1 cellular context compared by ENCODE assay signal in the genomic region with DNA sequence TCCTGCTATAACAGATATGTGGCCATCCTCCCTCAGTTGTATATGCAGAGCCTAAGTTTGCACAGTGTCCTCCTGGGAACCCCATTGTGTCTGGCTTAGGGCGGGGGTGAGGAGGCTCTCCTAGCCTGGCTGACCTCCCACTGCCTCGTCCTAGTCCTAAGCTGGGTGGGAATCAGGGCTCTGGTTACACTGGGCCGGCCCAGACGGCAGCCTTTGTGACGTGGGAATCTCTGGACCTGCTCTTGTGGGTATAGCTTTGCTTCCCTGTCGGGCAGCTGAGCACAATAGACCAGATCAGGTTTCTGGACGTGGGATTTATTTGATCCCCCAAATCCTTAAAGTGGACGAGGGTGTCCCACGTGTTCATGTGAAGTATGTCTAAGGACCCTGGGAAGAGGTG.
TF ChIP-seq lines count a peak whose summit lies in the region.

No MANE protein-coding gene starts in this region.

TF ChIP-seq in GM23338, 12 proteins besides CTCF, POLR2A, EP300 and RAD21 (continued from another document):
- TF ChIP-seq, protein P1, sequence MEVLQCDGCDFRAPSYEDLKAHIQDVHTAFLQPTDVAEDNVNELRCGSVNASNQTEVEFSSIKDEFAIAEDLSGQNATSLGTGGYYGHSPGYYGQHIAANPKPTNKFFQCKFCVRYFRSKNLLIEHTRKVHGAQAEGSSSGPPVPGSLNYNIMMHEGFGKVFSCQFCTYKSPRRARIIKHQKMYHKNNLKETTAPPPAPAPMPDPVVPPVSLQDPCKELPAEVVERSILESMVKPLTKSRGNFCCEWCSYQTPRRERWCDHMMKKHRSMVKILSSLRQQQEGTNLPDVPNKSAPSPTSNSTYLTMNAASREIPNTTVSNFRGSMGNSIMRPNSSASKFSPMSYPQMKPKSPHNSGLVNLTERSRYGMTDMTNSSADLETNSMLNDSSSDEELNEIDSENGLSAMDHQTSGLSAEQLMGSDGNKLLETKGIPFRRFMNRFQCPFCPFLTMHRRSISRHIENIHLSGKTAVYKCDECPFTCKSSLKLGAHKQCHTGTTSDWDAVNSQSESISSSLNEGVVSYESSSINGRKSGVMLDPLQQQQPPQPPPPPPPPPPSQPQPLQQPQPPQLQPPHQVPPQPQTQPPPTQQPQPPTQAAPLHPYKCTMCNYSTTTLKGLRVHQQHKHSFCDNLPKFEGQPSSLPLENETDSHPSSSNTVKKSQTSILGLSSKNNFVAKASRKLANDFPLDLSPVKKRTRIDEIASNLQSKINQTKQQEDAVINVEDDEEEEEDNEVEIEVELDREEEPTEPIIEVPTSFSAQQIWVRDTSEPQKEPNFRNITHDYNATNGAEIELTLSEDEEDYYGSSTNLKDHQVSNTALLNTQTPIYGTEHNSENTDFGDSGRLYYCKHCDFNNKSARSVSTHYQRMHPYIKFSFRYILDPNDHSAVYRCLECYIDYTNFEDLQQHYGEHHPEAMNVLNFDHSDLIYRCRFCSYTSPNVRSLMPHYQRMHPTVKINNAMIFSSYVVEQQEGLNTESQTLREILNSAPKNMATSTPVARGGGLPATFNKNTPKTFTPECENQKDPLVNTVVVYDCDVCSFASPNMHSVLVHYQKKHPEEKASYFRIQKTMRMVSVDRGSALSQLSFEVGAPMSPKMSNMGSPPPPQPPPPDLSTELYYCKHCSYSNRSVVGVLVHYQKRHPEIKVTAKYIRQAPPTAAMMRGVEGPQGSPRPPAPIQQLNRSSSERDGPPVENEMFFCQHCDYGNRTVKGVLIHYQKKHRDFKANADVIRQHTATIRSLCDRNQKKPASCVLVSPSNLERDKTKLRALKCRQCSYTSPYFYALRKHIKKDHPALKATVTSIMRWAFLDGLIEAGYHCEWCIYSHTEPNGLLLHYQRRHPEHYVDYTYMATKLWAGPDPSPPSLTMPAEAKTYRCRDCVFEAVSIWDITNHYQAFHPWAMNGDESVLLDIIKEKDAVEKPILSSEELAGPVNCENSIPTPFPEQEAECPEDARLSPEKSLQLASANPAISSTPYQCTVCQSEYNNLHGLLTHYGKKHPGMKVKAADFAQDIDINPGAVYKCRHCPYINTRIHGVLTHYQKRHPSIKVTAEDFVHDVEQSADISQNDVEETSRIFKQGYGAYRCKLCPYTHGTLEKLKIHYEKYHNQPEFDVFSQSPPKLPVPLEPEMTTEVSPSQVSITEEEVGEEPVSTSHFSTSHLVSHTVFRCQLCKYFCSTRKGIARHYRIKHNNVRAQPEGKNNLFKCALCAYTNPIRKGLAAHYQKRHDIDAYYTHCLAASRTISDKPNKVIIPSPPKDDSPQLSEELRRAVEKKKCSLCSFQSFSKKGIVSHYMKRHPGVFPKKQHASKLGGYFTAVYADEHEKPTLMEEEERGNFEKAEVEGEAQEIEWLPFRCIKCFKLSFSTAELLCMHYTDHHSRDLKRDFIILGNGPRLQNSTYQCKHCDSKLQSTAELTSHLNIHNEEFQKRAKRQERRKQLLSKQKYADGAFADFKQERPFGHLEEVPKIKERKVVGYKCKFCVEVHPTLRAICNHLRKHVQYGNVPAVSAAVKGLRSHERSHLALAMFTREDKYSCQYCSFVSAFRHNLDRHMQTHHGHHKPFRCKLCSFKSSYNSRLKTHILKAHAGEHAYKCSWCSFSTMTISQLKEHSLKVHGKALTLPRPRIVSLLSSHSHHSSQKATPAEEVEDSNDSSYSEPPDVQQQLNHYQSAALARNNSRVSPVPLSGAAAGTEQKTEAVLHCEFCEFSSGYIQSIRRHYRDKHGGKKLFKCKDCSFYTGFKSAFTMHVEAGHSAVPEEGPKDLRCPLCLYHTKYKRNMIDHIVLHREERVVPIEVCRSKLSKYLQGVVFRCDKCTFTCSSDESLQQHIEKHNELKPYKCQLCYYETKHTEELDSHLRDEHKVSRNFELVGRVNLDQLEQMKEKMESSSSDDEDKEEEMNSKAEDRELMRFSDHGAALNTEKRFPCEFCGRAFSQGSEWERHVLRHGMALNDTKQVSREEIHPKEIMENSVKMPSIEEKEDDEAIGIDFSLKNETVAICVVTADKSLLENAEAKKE (CRISPR knock-in tag; IDR thresholded peaks at IDR 0.05): no peak
